ENCODE assay signal across 1 cellular context in the genomic region with DNA sequence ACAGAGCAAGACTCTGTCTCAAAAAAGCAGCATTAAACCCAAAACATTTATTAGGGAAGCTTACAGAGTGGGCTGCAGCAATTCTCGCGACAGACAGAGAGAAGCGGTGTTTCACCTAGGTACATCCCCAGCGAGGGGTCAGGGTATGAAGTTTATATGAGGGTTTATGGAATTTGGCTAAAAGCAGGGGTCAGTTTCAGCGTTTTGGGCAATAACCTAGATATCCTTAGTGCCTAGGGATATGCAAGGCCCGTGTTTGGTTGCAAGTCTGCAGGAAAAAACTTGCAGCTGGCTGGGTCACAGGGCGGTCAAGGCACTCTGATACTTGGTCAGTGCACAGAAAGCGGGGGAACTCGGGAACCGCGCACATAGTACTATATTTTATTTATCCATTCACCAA.
TF ChIP-seq lines count a peak whose summit lies in the region.

No MANE protein-coding gene starts in this region.

TF ChIP-seq in SK-N-SH treated with all-trans-retinoic acid at 6 μM for 48 hours, 23 proteins besides CTCF, POLR2A, EP300 and RAD21 (continued from another document):
- no peak for TF ChIP-seq TOX (CRISPR knock-in tag; IDR thresholded peaks at IDR 0.05; ENCODE audit: borderline replicate concordance)
- no peak for TF ChIP-seq TCF4 (CRISPR knock-in tag; IDR thresholded peaks at IDR 0.05; ENCODE audit: borderline replicate concordance)
- no peak for TF ChIP-seq ZNF565 (CRISPR knock-in tag; conservative IDR thresholded peaks at IDR 0.05; ENCODE audit: low read depth)
- no peak for TF ChIP-seq ZNF8 (CRISPR knock-in tag; IDR thresholded peaks at IDR 0.05)
TF ChIP-seq in SK-N-SH treated with all-trans-retinoic acid at 6 μM for 48 hours: peak in this region for 0.
